9 cellular contexts compared by ENCODE assay signal in genomic region chr19:42229855-42230331, GRCh38. TPM values are rescaled to one million over a fixed set of nuclear protein-coding genes. Genes with fewer than 3 reads are reported as not detected.
A peak's percentile ranks its signal among the peaks of the same experiment; 100 is the strongest.
DNase-seq lines count a peak whose midpoint lies in the region; ATAC-seq and TF ChIP-seq lines count a peak whose summit lies in the region.
"Had no signal": no experiment of that assay in that cellular context is flagged by ENCODE, and none has a peak within 500 bp of the region (broad histone marks: within the 10 kb centered on the region; RNA-seq: fewer than 3 reads in every experiment).

No MANE protein-coding gene starts in this region.

- intact Hi-C loops in cardiac septum (cut with DNase I), result no loop called here

- TF ChIP-seq CTCF in cardiac muscle cell (IDR thresholded peaks at IDR 0.05; ENCODE audit: low read depth, low read length), result no peak
- no peak for TF ChIP-seq CTCF in brain (conservative IDR thresholded peaks at IDR 0.05)

- no peaks in the 10 kb centered on the region for H3K9me3 ChIP-seq in cardiac muscle cell (ENCODE audit: low read depth)

- H3K27me3 Mint-ChIP-seq in brain, result no peaks in the 10 kb centered on the region

- peaks cover 71% of the 10 kb centered on the region for H3K36me3 Mint-ChIP-seq in brain

- peak overlapping the region; percentile 17 to 91 (median 77) for H3K27ac Mint-ChIP-seq in brain

- no peaks in the 10 kb centered on the region for H3K27me3 ChIP-seq in cardiac muscle cell

- H3K4me1 ChIP-seq in cardiac muscle cell (ENCODE audit: low read depth), result no peaks in the 10 kb centered on the region

- peak overlapping the region; percentile 25 for H3K27ac ChIP-seq in cardiac muscle cell
- peak overlapping the region; percentile 2 for H3K27ac ChIP-seq in temporal lobe (ENCODE audit: low read depth, low read length)
- H3K27ac ChIP-seq: C4-2B had no signal

- peak overlapping the region in 1 of 5 experiments; percentile 61 for H3K4me3 Mint-ChIP-seq in brain

- no peak overlapping the region for H3K4me3 ChIP-seq in cardiac muscle cell

- no peak for ATAC-seq in HG02852 (IDR thresholded peaks at IDR 0.05; ENCODE audit: unreplicated experiment)

- H3K9me3 Mint-ChIP-seq in brain, result no peaks in the 10 kb centered on the region

- H3K36me3 ChIP-seq in cardiac muscle cell, result peaks cover 42% of the 10 kb centered on the region

- H3K4me1 Mint-ChIP-seq in brain, result peaks cover 6% of the 10 kb centered on the region

- no peak for DNase-seq in cardiac muscle cell (ENCODE audit: low read depth in 1 of 2, low spot score in 1 of 2)
- DNase-seq in cardiac septum (ENCODE audit: low spot score), result no peak
- DNase-seq in T1000 (lab: John Stamatoyannopoulos, UW), result no peak
- DNase-seq: activated gamma-delta T cell treated with Interleukin-2 at 50 U/mL for 16 hours, SW 1271 had no signal

RNA-seq across cellular contexts. Expression of gene ZNF526, which starts 9.8 kb away (rescaled TPM):
- total RNA-seq in cardiac muscle cell (8.8 and 13.0 TPM in 2 replicates), cardiac septum (4.1 TPM), temporal lobe (3.7 TPM)
- polyA plus RNA-seq in cardiac muscle cell (9.2 and 10.1 TPM in 2 replicates), brain (ENCODE audit: insufficient read depth, low read depth, low replicate concordance) (6.3 TPM)

RNA-seq across cellular contexts. Expression of gene DEDD2, which starts 12.4 kb away (rescaled TPM):
- total RNA-seq in cardiac muscle cell (69.7 and 71.6 TPM in 2 replicates), cardiac septum (10.2 TPM), temporal lobe (15.0 TPM)
- polyA plus RNA-seq in cardiac muscle cell (46.0 and 58.2 TPM in 2 replicates), brain (ENCODE audit: insufficient read depth, low read depth, low replicate concordance) (63.1 TPM)

RNA-seq across cellular contexts. Expression of gene GSK3A, which starts 12.5 kb away (rescaled TPM):
- 28.0 and 33.2 TPM in 2 replicates for total RNA-seq in cardiac muscle cell
- polyA plus RNA-seq in cardiac muscle cell, result 35.3 and 40.2 TPM in 2 replicates
- total RNA-seq in cardiac septum, result 39.6 TPM
- polyA plus RNA-seq in brain (ENCODE audit: insufficient read depth, low read depth, low replicate concordance), result 159 TPM
- total RNA-seq in temporal lobe, result 57.0 TPM

RNA-seq across cellular contexts. Expression of gene ERF, which starts 25.0 kb away (rescaled TPM):
- 97.6 and 108 TPM in 2 replicates for total RNA-seq in cardiac muscle cell
- polyA plus RNA-seq in cardiac muscle cell, result 25.1 and 25.4 TPM in 2 replicates
- 37.4 TPM for total RNA-seq in cardiac septum
- polyA plus RNA-seq in brain (ENCODE audit: insufficient read depth, low read depth, low replicate concordance), result 30.1 TPM
- 5.7 TPM for total RNA-seq in temporal lobe

RNA-seq across cellular contexts. Expression of gene CIC, which starts 39.2 kb away (rescaled TPM):
- total RNA-seq in cardiac muscle cell, result 55.5 and 62.9 TPM in 2 replicates
- 18.1 and 18.7 TPM in 2 replicates for polyA plus RNA-seq in cardiac muscle cell
- 51.3 TPM for total RNA-seq in cardiac septum
- 77.9 TPM for polyA plus RNA-seq in brain (ENCODE audit: insufficient read depth, low read depth, low replicate concordance)
- total RNA-seq in temporal lobe, result 29.7 TPM
